Comparison of ENCODE assay signal across 24 cellular contexts in the genomic region with DNA sequence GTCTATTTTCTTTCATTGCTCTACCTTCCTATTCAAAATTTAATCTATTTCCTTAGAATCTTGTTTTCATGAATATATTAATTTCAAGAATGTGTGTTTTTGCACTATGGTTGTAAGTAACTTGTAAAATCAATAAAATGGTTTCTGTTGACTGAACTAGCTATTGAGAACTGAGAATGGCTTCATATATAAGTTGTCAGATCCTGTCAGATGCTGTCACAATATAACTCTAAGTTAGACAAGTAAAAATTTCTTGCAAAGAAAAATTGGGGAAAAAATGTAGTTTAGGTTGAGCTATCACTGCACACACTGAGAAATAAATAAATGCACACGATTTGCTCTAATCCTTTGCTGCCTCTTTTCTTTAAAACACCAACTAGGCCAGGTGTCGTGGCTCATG.
"Had no signal": no experiment of that assay in that cellular context is flagged by ENCODE, and none has a peak within 500 bp of the region (broad histone marks: within the 10 kb centered on the region; RNA-seq: fewer than 3 reads in every experiment).

No MANE protein-coding gene starts in this region.

- H3K9me3 ChIP-seq: stomach, suprapubic skin, testis, thoracic aorta, thyroid gland, tibial artery, tibial nerve, transverse colon, upper lobe of left lung, upper lobe of right lung, uterus, vagina had no signal

- H3K27me3 ChIP-seq: stomach, suprapubic skin, testis, thyroid gland, tibial artery, tibial nerve, upper lobe of left lung, upper lobe of right lung, uterus, vagina had no signal

- H3K36me3 ChIP-seq: stomach, suprapubic skin, thoracic aorta, thyroid gland, tibial artery, tibial nerve, transverse colon, upper lobe of left lung, upper lobe of right lung, uterus, vagina had no signal

- H3K4me3 ChIP-seq: stomach, suprapubic skin, testis, thoracic aorta, thyroid gland, tibial artery, tibial nerve, transverse colon, upper lobe of left lung, upper lobe of right lung, uterus, vagina had no signal

- H3K27ac ChIP-seq: stomach, suprapubic skin, testis, thoracic aorta, thyroid gland, tibial artery, tibial nerve, transverse colon, upper lobe of left lung, upper lobe of right lung, uterus, vagina had no signal

- DNase-seq: stimulated activated CD4-positive, alpha-beta T cell treated with anti-CD3 and anti-CD28 coated beads, Interleukin-2, amount 100 ng/mL, for 48 hours; stimulated activated CD4-positive, alpha-beta T cell treated with anti-CD3 and anti-CD28 coated beads, Interleukin-4, amount 100 ng/mL, for 1 hour; stimulated activated CD4-positive, alpha-beta T cell treated with anti-CD3 and anti-CD28 coated beads, Interleukin-4, amount 100 ng/mL, for 24 hours; stimulated activated CD4-positive, alpha-beta T cell treated with anti-CD3 and anti-CD28 coated beads, Interleukin-4, amount 100 ng/mL, for 4 hours; stimulated activated CD8-positive, alpha-beta memory T cell treated with anti-CD3 and anti-CD28 coated beads, Interleukin-4, amount 100 ng/mL, for 48 hours; stimulated activated naive B cell treated with anti-CD40 and anti-IgM and Interleukin-4, amounts not matched to agents 10 μg/mL and 1 μg/mL and 100 μg/mL, for 72 hours; stimulated activated naive CD4-positive, alpha-beta T cell; stimulated activated naive CD4-positive, alpha-beta T cell treated with Interleukin-2 at 50 U/mL for 16 hours; stimulated activated naive CD8-positive, alpha-beta T cell treated with anti-CD3 and anti-CD28 coated beads, Interleukin-15, amount 100 ng/mL, for 72 hours; stimulated activated naive CD8-positive, alpha-beta T cell treated with anti-CD3 and anti-CD28 coated beads, Interleukin-15, Interleukin-2, amounts not matched to agents 100 U/mL and 50 U/mL, for 24 hours; stomach; substantia nigra; testis; thyroid gland; tibial artery; transverse colon; trophoblast cell; upper lobe of left lung; upper lobe of right lung; uterus had no signal
